ENCODE assay signal across 8 cellular contexts in the genomic region with DNA sequence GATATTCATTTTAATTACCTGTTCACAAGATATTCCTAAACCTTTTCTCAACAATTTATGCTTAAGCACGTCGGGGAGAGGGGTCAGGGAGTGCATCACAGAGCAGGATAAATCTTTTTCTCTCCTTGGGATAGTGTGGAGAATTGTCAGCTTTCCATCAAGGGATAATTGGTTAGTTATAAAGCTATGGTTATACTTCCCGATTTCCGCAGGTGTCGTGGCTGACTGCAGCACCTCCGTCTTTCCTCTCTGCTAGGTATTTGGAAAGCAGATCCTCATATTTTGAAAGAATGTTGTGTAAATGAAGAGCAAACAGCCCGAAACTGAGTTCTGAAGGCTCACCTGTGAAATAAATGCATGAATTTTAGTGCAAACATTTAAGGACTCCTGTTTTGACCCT. TPM values are rescaled to one million over a fixed set of nuclear protein-coding genes. Genes with fewer than 3 reads are reported as not detected.
DNase-seq lines count a peak whose midpoint lies in the region; ATAC-seq and TF ChIP-seq lines count a peak whose summit lies in the region.

No MANE protein-coding gene starts in this region.

- ATAC-seq in heart right ventricle (peak in 1 of 8 donors; percentile 5), Right ventricle myocardium superior (ENCODE audit: poor library complexity) (no peak), aorta (ENCODE audit: low FRiP score) (no peak), GM21619 (IDR thresholded peaks at IDR 0.05; ENCODE audit: unreplicated experiment) (no peak), HG03521 (IDR thresholded peaks at IDR 0.05; ENCODE audit: unreplicated experiment) (no peak), HG02981 (IDR thresholded peaks at IDR 0.05; ENCODE audit: unreplicated experiment) (no peak)

- H3K4me1 ChIP-seq in heart right ventricle (peaks cover 0 to 10% (median 5%) of the 10 kb centered on the region in 9 donors), mesenchymal stem cell (ENCODE audit: control insufficient read depth, insufficient read depth, low read depth, low read length) (peaks cover 1% of the 10 kb centered on the region), aorta (ENCODE audit: control insufficient read depth in 1 of 2, insufficient read depth in 2 of 2, low read length in 2 of 2) (no peaks in the 10 kb centered on the region)

- no peak overlapping the region for H2BK15ac ChIP-seq in mesenchymal stem cell (ENCODE audit: low read depth, poor library complexity, severe bottlenecking)

- 43 to 48% methylated on average over 7 of the region's 7 CpGs for WGBS in heart right ventricle, 2 donors
- 36% methylated on average over 6 of the region's 7 CpGs for WGBS in mesenchymal stem cell
- WGBS in aorta, 2 donors = 25 to 28% methylated on average over 7 of the region's 7 CpGs

- intact Hi-C loops in heart right ventricle (cut with DNase I) (loop anchor here in 2 of 10 donors (10.0 kb wide), 1 partner anchor 160 kb away; no protein-coding TSS in a partner anchor), Right ventricle myocardium superior (cut with DNase I) (no loop called here), aorta (cut with DNase I) (no loop called here)

- TF ChIP-seq CTCF in heart right ventricle (IDR thresholded peaks at IDR 0.05) (no peak), brain microvascular endothelial cell (IDR thresholded peaks at IDR 0.05; ENCODE audit: low read depth, low read length, missing control alignments) (no peak)

- peak overlapping the region; percentile 44 for H2AK5ac ChIP-seq in mesenchymal stem cell (ENCODE audit: low read length, severe bottlenecking)

- in situ Hi-C loops in brain microvascular endothelial cell (cut with HindIII; ENCODE audit: low pct_ligation_motif_present, low sequenced_read_pairs) = no loop called here

- no peak overlapping the region for H3K14ac ChIP-seq in mesenchymal stem cell (ENCODE audit: low read length in 2 of 2)

- H3K4me3 ChIP-seq in heart right ventricle (peak overlapping the region; percentile 51 to 84 (median 72)), brain microvascular endothelial cell (ENCODE audit: low read depth, low read length) (peak overlapping the region; percentile 84), mesenchymal stem cell (ENCODE audit: insufficient read depth in 1 of 2, low read depth in 1 of 2, low read length in 2 of 2) (peak overlapping the region in 1 of 2 experiments; percentile 89), aorta (ENCODE audit: low read length in 2 of 2) (peak overlapping the region; percentile 68 to 69)

- peaks cover 0 to 30% (median 6%) of the 10 kb centered on the region in 9 donors for H3K36me3 ChIP-seq in heart right ventricle
- H3K36me3 ChIP-seq in brain microvascular endothelial cell (replicated peaks) = no peaks in the 10 kb centered on the region
- peaks cover 7 to 23% of the 10 kb centered on the region in 2 experiments for H3K36me3 ChIP-seq in mesenchymal stem cell (ENCODE audit: control insufficient read depth in 1 of 2, insufficient read depth in 2 of 2, low read depth in 1 of 2, low read length in 2 of 2)
- H3K36me3 ChIP-seq in aorta (ENCODE audit: control insufficient read depth in 1 of 2, insufficient read depth in 2 of 2, low read length in 1 of 2) = peaks cover 0 to 2% of the 10 kb centered on the region in 2 donors

- no peaks in the 10 kb centered on the region for H3K9me3 ChIP-seq in heart right ventricle
- no peaks in the 10 kb centered on the region for H3K9me3 ChIP-seq in mesenchymal stem cell (ENCODE audit: control insufficient read depth, low read length)
- no peaks in the 10 kb centered on the region for H3K9me3 ChIP-seq in aorta (ENCODE audit: control insufficient read depth, low read length)

- no peak overlapping the region for H3K18ac ChIP-seq in mesenchymal stem cell (ENCODE audit: low read depth in 1 of 2, low read length in 2 of 2)

- peak overlapping the region; percentile 74 for H3K4me2 ChIP-seq in mesenchymal stem cell (ENCODE audit: low read length, poor library complexity, severe bottlenecking)

- DNase-seq in heart right ventricle (no peak), Right ventricle myocardium superior (no peak), brain microvascular endothelial cell (no peak), mesenchymal stem cell (no peak), aorta (no peak)

- no peak overlapping the region for H4K8ac ChIP-seq in mesenchymal stem cell (ENCODE audit: low read length)

- peaks cover 4% of the 10 kb centered on the region for H3K79me1 ChIP-seq in mesenchymal stem cell (replicated peaks; ENCODE audit: low read length, poor library complexity, severe bottlenecking)

- no peak overlapping the region for H3K4ac ChIP-seq in mesenchymal stem cell (ENCODE audit: low read depth in 1 of 2, low read length in 2 of 2)

- H3K27me3 ChIP-seq in heart right ventricle (no peaks in the 10 kb centered on the region), brain microvascular endothelial cell (replicated peaks) (no peaks in the 10 kb centered on the region), mesenchymal stem cell (ENCODE audit: control insufficient read depth in 1 of 2, insufficient read depth in 1 of 2, low read length in 2 of 2) (no peaks in the 10 kb centered on the region), aorta (ENCODE audit: control insufficient read depth in 1 of 2, insufficient read depth in 2 of 2, low read length in 1 of 2) (no peaks in the 10 kb centered on the region)

- no peak overlapping the region for H2BK5ac ChIP-seq in mesenchymal stem cell (ENCODE audit: low read depth, low read length, poor library complexity, severe bottlenecking)

- no peak overlapping the region for H2BK12ac ChIP-seq in mesenchymal stem cell (ENCODE audit: low read length in 2 of 2)

- H2AFZ ChIP-seq in mesenchymal stem cell (ENCODE audit: low read depth, low read length) = no peak overlapping the region

- no peak overlapping the region for H3K23ac ChIP-seq in mesenchymal stem cell (ENCODE audit: low read length in 2 of 2)

- peak overlapping the region; percentile 97 for H3K9ac ChIP-seq in mesenchymal stem cell (ENCODE audit: low read length)

- no peak overlapping the region for H2BK120ac ChIP-seq in mesenchymal stem cell (ENCODE audit: low read depth, low read length)

- H3K27ac ChIP-seq in heart right ventricle (peak overlapping the region in 9 of 10 donors; percentile 59 to 88 (median 81)), brain microvascular endothelial cell (peak overlapping the region; percentile 86), mesenchymal stem cell (ENCODE audit: low read length, poor library complexity, severe bottlenecking) (peak overlapping the region; percentile 80), aorta (ENCODE audit: low read depth in 1 of 2, low read length in 2 of 2) (no peak overlapping the region)

- no peak overlapping the region for H4K91ac ChIP-seq in mesenchymal stem cell (ENCODE audit: low read length)

RNA-seq across cellular contexts. Expression of a gene that starts 0.8 kb away (rescaled TPM):
- 10 to 100 TPM in 6 of 10 donors, 1 to 10 TPM in 4; 4.8 to 13.8 (median 10.7) TPM for total RNA-seq in heart right ventricle
- 10 to 100 TPM in 1 of 2 donors, 1 to 10 TPM in 1; 8.5 to 12.9 TPM for polyA plus RNA-seq in heart right ventricle
- 5.4 TPM for total RNA-seq in Right ventricle myocardium superior
- polyA plus RNA-seq in mesenchymal stem cell (2013, experiment 1 of 2) = 20.2 TPM
- polyA plus RNA-seq in mesenchymal stem cell (2013, experiment 2 of 2) = 20.7 TPM
- total RNA-seq in aorta = 10 to 100 TPM in 1 of 2 donors, 1 to 10 TPM in 1; 8.8 to 24.6 TPM
- 10 to 100 TPM; 30.2 to 44.3 TPM for polyA plus RNA-seq in aorta

Comparison
In these comparisons a context has a peak if more than half of its experiments do, and no peak if none do; other contexts are left out.
1. H3K27ac ChIP-seq: peak in heart right ventricle (9 of 10), brain microvascular endothelial cell (single experiment) and mesenchymal stem cell (single experiment); none in aorta (0 of 2).